ENCODE assay signal across 10 cellular contexts in the genomic region with DNA sequence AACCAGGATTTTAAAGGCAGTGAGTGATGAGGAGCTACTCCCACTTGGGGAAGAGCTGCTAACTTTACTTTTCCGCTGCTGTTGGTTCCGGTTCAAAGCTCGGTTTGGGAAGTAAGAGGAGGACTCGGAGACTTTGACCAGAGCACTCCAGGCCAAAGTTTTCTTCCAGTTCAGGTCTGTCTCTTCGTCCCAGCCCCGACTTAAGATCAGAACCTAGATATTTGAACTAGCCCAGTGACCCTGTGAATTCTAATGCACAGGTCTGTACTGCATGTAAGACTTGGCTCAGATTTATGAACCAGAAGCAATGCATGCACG. TPM values are rescaled to one million over a fixed set of nuclear protein-coding genes. Genes with fewer than 3 reads are reported as not detected.
A peak's percentile ranks its signal among the peaks of the same experiment; 100 is the strongest.
DNase-seq lines count a peak whose midpoint lies in the region; ATAC-seq, FAIRE-seq and TF ChIP-seq lines count a peak whose summit lies in the region.
"Had no signal": no experiment of that assay in that cellular context is flagged by ENCODE, and none has a peak within 500 bp of the region (broad histone marks: within the 10 kb centered on the region; RNA-seq: fewer than 3 reads in every experiment).

No MANE protein-coding gene starts in this region.

- no peak for TF ChIP-seq POLR2A in right lobe of liver (IDR thresholded peaks at IDR 0.05)
- TF ChIP-seq POLR2A in GM12891 (IDR thresholded peaks at IDR 0.05; ENCODE audit: low read depth, low read length): no peak

- 14% methylated on average over 7 of the region's 7 CpGs for WGBS in right lobe of liver (ENCODE audit: insufficient coverage, low coverage, low lambda C conversion rate, missing lambda C conversion rate)

- no peaks in the 10 kb centered on the region for H3K9me3 ChIP-seq in right lobe of liver

- H3K27me3 ChIP-seq in dorsolateral prefrontal cortex (peaks cover 0 to 71% (median 31%) of the 10 kb centered on the region in 45 donors), right lobe of liver (peaks cover 0 to 12% of the 10 kb centered on the region in 2 donors)

- FAIRE-seq in GM12891 (lab: Jason Lieb, UNC): no peak

- intact Hi-C loops in dorsolateral prefrontal cortex (cut with DNase I): no loop called here
- intact Hi-C loops in right lobe of liver (cut with DNase I): no loop called here

- no peak for ATAC-seq in right lobe of liver
- ATAC-seq in GM19455 (IDR thresholded peaks at IDR 0.05; ENCODE audit: unreplicated experiment): no peak

- DNase-seq in HFF-Myc (ENCODE audit: extremely low read depth, low read depth): no peak
- DNase-seq in dorsolateral prefrontal cortex: no peak
- no peak for DNase-seq in right lobe of liver
- DNase-seq in GM03348 (ENCODE audit: low spot score): no peak
- no peak for DNase-seq in GM12891 (ENCODE audit: insufficient read length, low spot score)
- no peak for DNase-seq in T1000 (lab: John Stamatoyannopoulos, UW)
- DNase-seq: activated naive CD8-positive, alpha-beta T cell treated with anti-CD3 and anti-CD28 coated beads for 36 hours; CD4-positive, alpha-beta memory T cell had no signal

- TF ChIP-seq CTCF in HFF-Myc (IDR thresholded peaks at IDR 0.05; ENCODE audit: low read depth, low read length, missing control alignments) (no peak), dorsolateral prefrontal cortex (IDR thresholded peaks at IDR 0.05 in 54 of 56, conservative IDR thresholded peaks at IDR 0.05 in 2 of 56; ENCODE audit: low read depth in 1 of 56, partially characterized antibody in 56 of 56) (no peak), right lobe of liver (IDR thresholded peaks at IDR 0.05) (no peak)

- no peaks in the 10 kb centered on the region for H3K36me3 ChIP-seq in right lobe of liver

- peaks cover 0 to 23% (median 5%) of the 10 kb centered on the region in 4 donors for H3K4me1 ChIP-seq in right lobe of liver

- H3K4me3 ChIP-seq in HFF-Myc (replicated peaks; ENCODE audit: low read depth, low read length): peak overlapping the region; percentile 87
- peak overlapping the region in 57 of 59 donors; percentile 41 to 82 (median 70) for H3K4me3 ChIP-seq in dorsolateral prefrontal cortex
- peak overlapping the region; percentile 49 to 55 (median 51) for H3K4me3 ChIP-seq in right lobe of liver
- peak overlapping the region in 6 of 7 experiments; percentile 46 to 72 (median 58) for H3K4me3 ChIP-seq in skin epidermis

- H3K27ac ChIP-seq in dorsolateral prefrontal cortex (peak overlapping the region in 25 of 59 donors; percentile 1 to 92 (median 81)), right lobe of liver (peak overlapping the region in 2 of 3 donors; percentile 63 to 89), skin epidermis (peak overlapping the region in 8 of 21 experiments; percentile 33 to 92 (median 86))

TF ChIP-seq in GM12891, 5 proteins besides CTCF, POLR2A, EP300 and RAD21:
- no peak for TF ChIP-seq TAF1 (IDR thresholded peaks at IDR 0.05; ENCODE audit: low read depth, low read length)
- no peak for TF ChIP-seq PAX5 (IDR thresholded peaks at IDR 0.05; ENCODE audit: insufficient read depth, low read length, severe bottlenecking)
- no peak for TF ChIP-seq POU2F2 (IDR thresholded peaks at IDR 0.05; ENCODE audit: low read depth, low read length)
- TF ChIP-seq SPI1 (IDR thresholded peaks at IDR 0.05; ENCODE audit: low read depth, low read length): no peak
- no peak for TF ChIP-seq POLR2AphosphoS5 (IDR thresholded peaks at IDR 0.05; ENCODE audit: low read depth, low read length)
TF ChIP-seq in GM12891: peak in this region for 0.

RNA-seq across cellular contexts. Expression of gene COL4A2, which starts 2.0 kb away (rescaled TPM):
- total RNA-seq in dorsolateral prefrontal cortex: 100 to 1,000 TPM in 1 of 120 experiments, 10 to 100 TPM in 119; 12.9 to 107 (median 31.0) TPM
- total RNA-seq in right lobe of liver: 10 to 100 TPM in 5 of 6 experiments, 1 to 10 TPM in 1; 8.4 to 65.8 (median 42.5) TPM
- polyA plus RNA-seq in GM12891 (2012; ENCODE audit: low read depth, missing spikeins): 0.37 TPM
- total RNA-seq: activated naive CD8-positive, alpha-beta T cell treated with anti-CD3 and anti-CD28 coated beads for 36 hours; CD4-positive, alpha-beta memory T cell had no signal
- polyA plus RNA-seq: CD4-positive, alpha-beta memory T cell had no signal

RNA-seq across cellular contexts. Expression of gene COL4A1, which starts 2.2 kb away (rescaled TPM):
- total RNA-seq in dorsolateral prefrontal cortex (100 to 1,000 TPM in 1 of 120 experiments, 10 to 100 TPM in 113, 1 to 10 TPM in 6; 7.5 to 122 (median 19.9) TPM), right lobe of liver (10 to 100 TPM in 5 of 6 experiments, 1 to 10 TPM in 1; 8.0 to 89.8 (median 41.1) TPM)
- not detected for polyA plus RNA-seq in GM12891 (2012; ENCODE audit: low read depth, missing spikeins)
- total RNA-seq: activated naive CD8-positive, alpha-beta T cell treated with anti-CD3 and anti-CD28 coated beads for 36 hours; CD4-positive, alpha-beta memory T cell had no signal
- polyA plus RNA-seq: CD4-positive, alpha-beta memory T cell had no signal
